Comparison of ENCODE assay signal across 8 cellular contexts in genomic region chr12:53218551-53219114, GRCh38. TPM values are rescaled to one million over a fixed set of nuclear protein-coding genes. Genes with fewer than 3 reads are reported as not detected.
A peak's percentile ranks its signal among the peaks of the same experiment; 100 is the strongest.
DNase-seq lines count a peak whose midpoint lies in the region; ATAC-seq and TF ChIP-seq lines count a peak whose summit lies in the region.

No MANE protein-coding gene starts in this region.

- CTCF ChIA-PET in mammary epithelial cell (lab: Charles Lee; ENCODE audit: low non-redundant PET), result interaction anchor here (0.6 kb wide), 1 partner anchor 19 kb away, joined by 3 read pairs; no protein-coding TSS in a partner anchor

- peak; percentile 63 for DNase-seq in activated T-cell treated with anti-CD3 and anti-CD28 coated beads, Interleukin-2, amount 50 U/mL, for 24 hours
- no peak for DNase-seq in activated T-cell treated with anti-CD3 and anti-CD28 coated beads, Interleukin-2, amount 50 U/mL, for 48 hours
- DNase-seq in mammary epithelial cell, result no peak
- DNase-seq in right lobe of liver, result peak in 1 of 3 donors; percentile 45
- DNase-seq in tibial artery, result peak in 1 of 2 donors; percentile 77
- no peak for DNase-seq in NCI-H2227 (lab: John Stamatoyannopoulos, UW; ENCODE audit: unreplicated experiment)
- no peak for DNase-seq in SHP77 treated with DMSO at 0.1 percent for 48 hours (lab: John Stamatoyannopoulos, UW)
- no peak for DNase-seq in GM13977 (ENCODE audit: low spot score)

- peaks cover 38% of the 10 kb centered on the region for H3K36me3 Mint-ChIP-seq in activated T-cell treated with anti-CD3 and anti-CD28 coated beads, Interleukin-2, amount 50 U/mL, for 24 hours (ENCODE audit: low read depth)

- H3K27me3 ChIP-seq in mammary epithelial cell (ENCODE audit: insufficient read depth, low read length) (no peaks in the 10 kb centered on the region), right lobe of liver (no peaks in the 10 kb centered on the region), tibial artery (no peaks in the 10 kb centered on the region)

- H3K36me3 ChIP-seq in mammary epithelial cell (ENCODE audit: insufficient read depth, low read length) (peaks cover 5% of the 10 kb centered on the region), right lobe of liver (no peaks in the 10 kb centered on the region), tibial artery (peaks cover 15 to 28% (median 16%) of the 10 kb centered on the region in 3 donors)

- H2AFZ ChIP-seq in mammary epithelial cell (ENCODE audit: low read depth, low read length), result no peak overlapping the region

- no TSS peak for BruUV-seq in mammary epithelial cell (replicated peaks; lab: Mats Ljungman, UMichigan)

- no peak overlapping the region for H3K9ac ChIP-seq in mammary epithelial cell (ENCODE audit: insufficient read depth, low read length)

- dilution Hi-C loops in mammary epithelial cell (cut with HindIII; ENCODE audit: low sequenced_read_pairs), result loop anchor here (10.0 kb wide), 1 partner anchor 46 kb away; the partner anchor contains the start of gene ESPL1

- peak overlapping the region; percentile 89 for H3K4me3 Mint-ChIP-seq in activated T-cell treated with anti-CD3 and anti-CD28 coated beads, Interleukin-2, amount 50 U/mL, for 24 hours

- intact Hi-C loops in mammary epithelial cell (cut with micrococcal nuclease) (loop anchor here (2.0 kb wide), 1 partner anchor 14 kb away; the partner anchor contains the start of gene RARG), right lobe of liver (cut with DNase I) (no loop called here), tibial artery (cut with DNase I; ENCODE audit: low total_unique reads) (no loop called here)

- H3K4me1 ChIP-seq in mammary epithelial cell (ENCODE audit: insufficient read depth, low read length) (peaks cover 62% of the 10 kb centered on the region), right lobe of liver (peaks cover 0 to 11% (median 0%) of the 10 kb centered on the region in 4 donors), tibial artery (peaks cover 11 to 65% (median 54%) of the 10 kb centered on the region in 4 donors)

- no peaks in the 10 kb centered on the region for H3K27me3 Mint-ChIP-seq in activated T-cell treated with anti-CD3 and anti-CD28 coated beads, Interleukin-2, amount 50 U/mL, for 24 hours

- WGBS in mammary epithelial cell (ENCODE audit: low coverage, missing lambda C conversion rate), result 6% methylated on average over 2 of the region's 25 CpGs
- 65% methylated on average over 6 of the region's 25 CpGs for WGBS in right lobe of liver (ENCODE audit: insufficient coverage, low coverage, low lambda C conversion rate, missing lambda C conversion rate)

- H3K9me3 ChIP-seq in mammary epithelial cell (replicated peaks; ENCODE audit: insufficient read depth, low read length) (no peaks in the 10 kb centered on the region), right lobe of liver (no peaks in the 10 kb centered on the region), tibial artery (no peaks in the 10 kb centered on the region)

- H3K4me3 ChIP-seq in mammary epithelial cell (replicated peaks in 1 of 3; ENCODE audit: insufficient read depth in 1 of 3, low read depth in 2 of 3, low read length in 3 of 3) (peak overlapping the region; percentile 48 to 60 (median 55)), right lobe of liver (peak overlapping the region; percentile 49 to 63 (median 57)), tibial artery (peak overlapping the region; percentile 66 to 74)

- no peak for ATAC-seq in right lobe of liver

- in situ Hi-C loops in mammary epithelial cell (cut with MboI; ENCODE audit: low sequenced_read_pairs in 2 of 2) (loop anchor here in 1 of 2 donors (10.0 kb wide), 1 partner anchor 46 kb away; the partner anchor contains the start of gene ESPL1), GM13977 (cut with MboI; ENCODE audit: low pct_unique_long_range_greater_than_20kb, low sequenced_read_pairs, unreplicated experiment) (loop anchor here (5.0 kb wide), 1 partner anchor 69 kb away; no protein-coding TSS in a partner anchor)

- H3K4me2 ChIP-seq in mammary epithelial cell (ENCODE audit: insufficient read depth, low read depth, low read length), result peak overlapping the region; percentile 84

- H3K27ac ChIP-seq in mammary epithelial cell (ENCODE audit: insufficient read depth, low read depth, low read length), result no peak overlapping the region
- H3K27ac ChIP-seq in right lobe of liver, result peak overlapping the region in 2 of 3 donors; percentile 85 to 93
- peak overlapping the region; percentile 98 to 99 for H3K27ac ChIP-seq in tibial artery

- H3K79me2 ChIP-seq in mammary epithelial cell (ENCODE audit: insufficient read depth, low read length), result peaks cover 51% of the 10 kb centered on the region

- H3K27ac Mint-ChIP-seq in activated T-cell treated with anti-CD3 and anti-CD28 coated beads, Interleukin-2, amount 50 U/mL, for 24 hours, result peak overlapping the region; percentile 96

- TF ChIP-seq POLR2A in right lobe of liver (IDR thresholded peaks at IDR 0.05), result no peak

- no peaks in the 10 kb centered on the region for H4K20me1 ChIP-seq in mammary epithelial cell (ENCODE audit: insufficient read depth, low read length)

- peaks cover 80% of the 10 kb centered on the region for H3K4me1 Mint-ChIP-seq in activated T-cell treated with anti-CD3 and anti-CD28 coated beads, Interleukin-2, amount 50 U/mL, for 24 hours (ENCODE audit: low read depth)

- TF ChIP-seq CTCF in mammary epithelial cell (conservative IDR thresholded peaks at IDR 0.05 in 1 of 2, IDR thresholded peaks at IDR 0.05 in 1 of 2; ENCODE audit: extremely low read depth in 1 of 2, insufficient read depth in 1 of 2, low read depth in 1 of 2, low read length in 2 of 2), result no peak
- TF ChIP-seq CTCF in right lobe of liver (IDR thresholded peaks at IDR 0.05), result no peak
- no peak for TF ChIP-seq CTCF in tibial artery (IDR thresholded peaks at IDR 0.05)
- no peak for TF ChIP-seq CTCF in GM13977 (IDR thresholded peaks at IDR 0.05; ENCODE audit: extremely low read depth, insufficient read depth, missing control alignments)

- no peaks in the 10 kb centered on the region for H3K9me3 Mint-ChIP-seq in activated T-cell treated with anti-CD3 and anti-CD28 coated beads, Interleukin-2, amount 50 U/mL, for 24 hours

RNA-seq across cellular contexts. Expression of gene ITGB7, which starts 11.6 kb away (rescaled TPM):
- 1 to 10 TPM; 1.8 to 3.5 TPM for total RNA-seq in mammary epithelial cell
- polyA plus RNA-seq in mammary epithelial cell, result 0.33 TPM
- polyA minus RNA-seq in mammary epithelial cell, result 7.1 TPM
- total RNA-seq in right lobe of liver, result 1 to 10 TPM; 2.9 to 8.0 (median 3.9) TPM

RNA-seq across cellular contexts. Expression of gene RARG, which starts 13.4 kb away (rescaled TPM):
- 10 to 100 TPM; 33.5 to 79.0 TPM for total RNA-seq in mammary epithelial cell
- polyA plus RNA-seq in mammary epithelial cell, result 36.3 TPM
- 56.8 TPM for polyA minus RNA-seq in mammary epithelial cell
- 1 to 10 TPM; 1.9 to 2.4 (median 2.1) TPM for total RNA-seq in right lobe of liver

RNA-seq across cellular contexts. Expression of gene CSAD, which starts 37.9 kb away (rescaled TPM):
- total RNA-seq in mammary epithelial cell, result 10 to 100 TPM; 10.2 to 22.1 TPM
- 7.8 TPM for polyA plus RNA-seq in mammary epithelial cell
- 12.7 TPM for polyA minus RNA-seq in mammary epithelial cell
- total RNA-seq in right lobe of liver, result 10 to 100 TPM; 20.6 to 54.2 (median 37.1) TPM

RNA-seq across cellular contexts. Expression of gene ZNF740, which starts 38.1 kb away (rescaled TPM):
- total RNA-seq in mammary epithelial cell (10 to 100 TPM; 10.0 to 30.9 TPM), right lobe of liver (10 to 100 TPM in 5 of 6 experiments, 1 to 10 TPM in 1; 5.5 to 24.4 (median 19.2) TPM)
- 5.9 TPM for polyA plus RNA-seq in mammary epithelial cell
- polyA minus RNA-seq in mammary epithelial cell, result 33.1 TPM

RNA-seq across cellular contexts. Expression of gene ESPL1, which starts 49.5 kb away (rescaled TPM):
- total RNA-seq in mammary epithelial cell (10 to 100 TPM in 1 of 2 donors, under 1 TPM in 1; 0.67 to 19.7 TPM), right lobe of liver (10 to 100 TPM in 2 of 6 experiments, 1 to 10 TPM in 3, under 1 TPM in 1; 0.04 to 15.0 (median 4.5) TPM)
- 10.0 TPM for polyA plus RNA-seq in mammary epithelial cell
- polyA minus RNA-seq in mammary epithelial cell, result 62.4 TPM

Comparison
In these comparisons a context has a peak if more than half of its experiments do, and no peak if none do; other contexts are left out.
1. RNA of gene RARG, which starts 13.4 kb away (total RNA-seq): 33.5 to 79.0 TPM in mammary epithelial cell; 1.9 to 2.4 TPM in right lobe of liver; every median in the first group is over 10 times any median in the second.
2. Peak in every context shown above with its lines, with median percentiles within 50 percentile points of each other: H3K4me3 ChIP-seq.